1 cellular context compared by ENCODE assay signal in the genomic region with DNA sequence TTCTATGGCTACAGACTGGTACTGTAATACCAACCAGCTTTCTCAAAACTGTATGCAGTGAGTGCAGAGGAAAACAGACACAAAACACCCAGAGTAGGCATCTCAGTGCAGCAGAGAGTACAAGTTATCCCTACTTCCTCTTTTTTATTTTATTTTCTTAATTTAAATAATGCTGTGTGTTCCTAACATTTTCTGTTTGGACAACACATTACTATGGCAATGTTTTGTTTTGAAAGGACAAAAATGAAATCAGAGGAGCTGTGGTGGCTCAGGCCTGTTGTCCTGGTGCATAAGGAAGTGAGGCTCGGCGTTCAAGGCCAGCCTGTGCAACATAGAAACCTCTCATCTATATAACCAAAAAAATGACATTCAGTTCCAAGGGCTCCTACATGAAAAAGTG.
TF ChIP-seq lines count a peak whose summit lies in the region.

No MANE protein-coding gene starts in this region.

TF ChIP-seq in WTC11, 78 proteins besides CTCF, POLR2A, EP300 and RAD21:
- TF ChIP-seq, protein P1, sequence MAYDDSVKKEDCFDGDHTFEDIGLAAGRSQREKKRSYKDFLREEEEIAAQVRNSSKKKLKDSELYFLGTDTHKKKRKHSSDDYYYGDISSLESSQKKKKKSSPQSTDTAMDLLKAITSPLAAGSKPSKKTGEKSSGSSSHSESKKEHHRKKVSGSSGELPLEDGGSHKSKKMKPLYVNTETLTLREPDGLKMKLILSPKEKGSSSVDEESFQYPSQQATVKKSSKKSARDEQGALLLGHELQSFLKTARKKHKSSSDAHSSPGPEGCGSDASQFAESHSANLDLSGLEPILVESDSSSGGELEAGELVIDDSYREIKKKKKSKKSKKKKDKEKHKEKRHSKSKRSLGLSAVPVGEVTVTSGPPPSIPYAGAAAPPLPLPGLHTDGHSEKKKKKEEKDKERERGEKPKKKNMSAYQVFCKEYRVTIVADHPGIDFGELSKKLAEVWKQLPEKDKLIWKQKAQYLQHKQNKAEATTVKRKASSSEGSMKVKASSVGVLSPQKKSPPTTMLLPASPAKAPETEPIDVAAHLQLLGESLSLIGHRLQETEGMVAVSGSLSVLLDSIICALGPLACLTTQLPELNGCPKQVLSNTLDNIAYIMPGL (CRISPR knock-in tag; IDR thresholded peaks at IDR 0.05) = no peak
- TF ChIP-seq, protein P2, sequence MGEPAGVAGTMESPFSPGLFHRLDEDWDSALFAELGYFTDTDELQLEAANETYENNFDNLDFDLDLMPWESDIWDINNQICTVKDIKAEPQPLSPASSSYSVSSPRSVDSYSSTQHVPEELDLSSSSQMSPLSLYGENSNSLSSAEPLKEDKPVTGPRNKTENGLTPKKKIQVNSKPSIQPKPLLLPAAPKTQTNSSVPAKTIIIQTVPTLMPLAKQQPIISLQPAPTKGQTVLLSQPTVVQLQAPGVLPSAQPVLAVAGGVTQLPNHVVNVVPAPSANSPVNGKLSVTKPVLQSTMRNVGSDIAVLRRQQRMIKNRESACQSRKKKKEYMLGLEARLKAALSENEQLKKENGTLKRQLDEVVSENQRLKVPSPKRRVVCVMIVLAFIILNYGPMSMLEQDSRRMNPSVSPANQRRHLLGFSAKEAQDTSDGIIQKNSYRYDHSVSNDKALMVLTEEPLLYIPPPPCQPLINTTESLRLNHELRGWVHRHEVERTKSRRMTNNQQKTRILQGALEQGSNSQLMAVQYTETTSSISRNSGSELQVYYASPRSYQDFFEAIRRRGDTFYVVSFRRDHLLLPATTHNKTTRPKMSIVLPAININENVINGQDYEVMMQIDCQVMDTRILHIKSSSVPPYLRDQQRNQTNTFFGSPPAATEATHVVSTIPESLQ (CRISPR knock-in tag; IDR thresholded peaks at IDR 0.05) = no peak
- no peak for TF ChIP-seq KAT7 (CRISPR knock-in tag; IDR thresholded peaks at IDR 0.05; ENCODE audit: borderline replicate concordance)
TF ChIP-seq in WTC11: peak in this region for 0.
